ENCODE assay signal across 8 cellular contexts in genomic region chr19:29942404-29943261, GRCh38. TPM values are rescaled to one million over a fixed set of nuclear protein-coding genes. Genes with fewer than 3 reads are reported as not detected.
DNase-seq lines count a peak whose midpoint lies in the region; ATAC-seq and TF ChIP-seq lines count a peak whose summit lies in the region.

No MANE protein-coding gene starts in this region.

- H3K36me3 ChIP-seq in adrenal gland (replicated peaks in 1 of 2), result no peaks in the 10 kb centered on the region
- H3K36me3 ChIP-seq in gastrocnemius medialis, result no peaks in the 10 kb centered on the region

- H3K4me3 ChIP-seq in LNCaP clone FGC (ENCODE audit: low read depth, low read length), result peak overlapping the region; percentile 95
- H3K4me3 ChIP-seq in adrenal gland, result peak overlapping the region; percentile 69 to 92 (median 85)
- H3K4me3 ChIP-seq in gastrocnemius medialis, result peak overlapping the region; percentile 65 to 88 (median 78)

- H3K27ac ChIP-seq in adrenal gland (peak overlapping the region; percentile 6 to 95 (median 76)), gastrocnemius medialis (peak overlapping the region; percentile 70 to 87 (median 80))

- intact Hi-C loops in adrenal gland (cut with DNase I) (no loop called here), gastrocnemius medialis (cut with DNase I; ENCODE audit: low total_unique reads) (loop anchor here (1.0 to 2.0 kb wide), 4 partner anchors 68 to 336 kb away; partner anchors contain the start of genes CCNE1 and POP4)

- in situ Hi-C loops in gastrocnemius medialis (cut with MboI; ENCODE audit: low sequenced_read_pairs in 4 of 4), result no loop called here

- peak; percentile 81 for ATAC-seq in gastrocnemius medialis

- TF ChIP-seq POLR2A in adrenal gland (IDR thresholded peaks at IDR 0.05) (no peak), gastrocnemius medialis (IDR thresholded peaks at IDR 0.05) (no peak)

- TF ChIP-seq CTCF in LNCaP clone FGC (IDR thresholded peaks at IDR 0.05; ENCODE audit: control insufficient read depth, extremely low read depth, insufficient read depth) (no peak), adrenal gland (IDR thresholded peaks at IDR 0.05) (peak in 1 of 6 experiments; percentile 19), gastrocnemius medialis (IDR thresholded peaks at IDR 0.05 in 4 of 5, conservative IDR thresholded peaks at IDR 0.05 in 1 of 5) (peak in 1 of 5 experiments; percentile 8)

- H3K4me1 ChIP-seq in adrenal gland (replicated peaks in 1 of 2) (peaks cover 17 to 40% of the 10 kb centered on the region in 2 donors), gastrocnemius medialis (peaks cover 26 to 31% of the 10 kb centered on the region in 2 donors)

- no peaks in the 10 kb centered on the region for H3K9me3 ChIP-seq in adrenal gland (replicated peaks in 1 of 3)
- no peaks in the 10 kb centered on the region for H3K9me3 ChIP-seq in gastrocnemius medialis

- DNase-seq in GM03348 (ENCODE audit: low spot score), result peak; percentile 81
- DNase-seq in GOT3 (lab: John Stamatoyannopoulos, UW), result peak; percentile 28
- DNase-seq in LNCaP clone FGC (ENCODE audit: low read depth), result no peak
- peak; percentile 54 to 78 (median 67) for DNase-seq in T-helper 1 cell
- DNase-seq in adrenal gland, result peak; percentile 48 to 65 (median 61)
- DNase-seq in hepatic stellate cell (ENCODE audit: low spot score), result peak; percentile 54
- peak; percentile 21 to 44 for DNase-seq in gastrocnemius medialis
- no peak for DNase-seq in DMS153 (lab: John Stamatoyannopoulos, UW)

- no peaks in the 10 kb centered on the region for H3K27me3 ChIP-seq in adrenal gland
- no peaks in the 10 kb centered on the region for H3K27me3 ChIP-seq in gastrocnemius medialis

- 1 to 5% (median 4%) methylated on average over 21 to 79 of the region's 79 CpGs for WGBS in adrenal gland, 4 donors

RNA-seq across cellular contexts. Expression of gene URI1, which starts 0.6 kb away (rescaled TPM):
- total RNA-seq in adrenal gland, result 10 to 100 TPM; 37.4 to 85.9 (median 71.1) TPM
- polyA plus RNA-seq in adrenal gland, result 10 to 100 TPM; 21.6 to 81.9 (median 23.2) TPM
- total RNA-seq in gastrocnemius medialis, result 10 to 100 TPM; 37.4 to 84.1 (median 59.2) TPM

Comparison
In these comparisons a context has a peak if more than half of its experiments do, and no peak if none do; other contexts are left out.
1. DNase-seq: peak in GM03348 (single experiment), GOT3 (single experiment), T-helper 1 cell (5 of 5), adrenal gland (7 of 7), hepatic stellate cell (single experiment) and gastrocnemius medialis (2 of 2); none in LNCaP clone FGC (single experiment) and DMS153 (single experiment).
2. Peak in every context shown above with its lines, with median percentiles within 50 percentile points of each other: H3K4me3 ChIP-seq.